In the genomic region with DNA sequence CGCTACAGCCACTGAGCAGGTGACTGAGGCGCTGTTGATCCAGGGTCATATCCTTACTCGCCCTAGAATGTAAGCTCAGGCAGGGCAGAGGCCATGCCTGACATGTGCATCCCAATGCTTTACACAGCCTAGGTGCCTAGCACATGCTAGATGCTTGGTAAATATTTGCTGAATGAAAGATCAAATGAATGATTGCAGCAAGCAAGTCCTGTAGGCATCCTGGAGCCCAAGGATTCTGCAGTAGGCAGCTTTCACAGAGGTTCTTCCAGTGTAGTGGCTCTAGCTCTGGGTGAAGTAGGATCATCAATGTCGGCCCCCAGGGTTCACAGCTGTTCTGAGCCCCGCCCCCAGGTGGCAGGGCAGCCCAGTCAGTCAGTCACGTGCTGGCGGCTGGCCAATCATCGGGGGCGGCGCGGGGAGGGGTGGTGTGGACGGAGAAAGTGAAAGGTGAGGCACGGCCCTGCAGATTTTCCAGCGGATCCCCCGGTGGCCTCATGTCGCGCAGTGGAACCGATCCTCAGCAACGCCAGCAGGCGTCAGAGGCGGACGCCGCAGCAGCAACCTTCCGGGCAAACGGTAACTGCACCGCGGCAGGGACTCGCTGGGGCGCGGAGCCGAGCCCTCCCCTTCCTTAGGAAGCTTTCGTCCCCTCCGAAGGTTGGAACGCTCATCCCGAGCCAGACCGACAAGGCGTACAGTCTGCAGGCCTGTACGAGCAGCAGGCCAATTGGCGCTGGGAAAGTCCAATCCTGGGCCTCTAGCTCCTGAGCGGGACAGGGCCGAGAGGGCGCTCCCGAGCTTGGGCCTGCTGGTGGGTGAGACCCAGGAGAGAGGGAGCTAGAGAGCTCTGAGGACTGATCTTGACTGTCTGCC, we compare ENCODE assay signal across 8 cellular contexts. TPM values are rescaled to one million over a fixed set of nuclear protein-coding genes. Genes with fewer than 3 reads are reported as not detected.
DNase-seq lines count a peak whose midpoint lies in the region; ATAC-seq and TF ChIP-seq lines count a peak whose summit lies in the region.

Gene GALT (plus strand): TSS at position 465 of the 873 bp plus-strand sequence. CDS start 30 bp downstream, at position 495.

- DNase-seq in NCI-H1694 (lab: John Stamatoyannopoulos, UW) = peak; percentile 74
- DNase-seq in anterior cingulate cortex (lab: John Stamatoyannopoulos, UW) = peak; percentile 18 to 95 (median 80)
- peak; percentile 96 for DNase-seq in right atrium auricular region (ENCODE audit: low spot score)
- peak; percentile 83 for DNase-seq in putamen (ENCODE audit: low spot score)
- DNase-seq in uterus = peak; percentile 93 to 94

- TF ChIP-seq CTCF in right atrium auricular region (IDR thresholded peaks at IDR 0.05) (peak; percentile 35 to 56), uterus (IDR thresholded peaks at IDR 0.05) (peak; percentile 29 to 68 (median 52))

- ATAC-seq in GM18499 (IDR thresholded peaks at IDR 0.05; ENCODE audit: insufficient read depth, unreplicated experiment) = peak; percentile 60
- peak; percentile 91 for ATAC-seq in HG02885 (IDR thresholded peaks at IDR 0.05; ENCODE audit: poor library complexity, unreplicated experiment)

- H3K27ac ChIP-seq in right atrium auricular region = peak within 1 kb of the TSS; percentile 84 to 87
- H3K27ac ChIP-seq in uterus = peak within 1 kb of the TSS; percentile 84 to 88

- peaks cover 20% of the 10 kb centered on the region for H3K36me3 ChIP-seq in right atrium auricular region
- no peaks in the 10 kb centered on the region for H3K36me3 ChIP-seq in uterus

- peaks cover 0 to 38% of the 10 kb centered on the region in 2 donors for H3K4me1 ChIP-seq in right atrium auricular region
- peaks cover 0 to 7% of the 10 kb centered on the region in 2 donors for H3K4me1 ChIP-seq in uterus

- H3K27me3 ChIP-seq in right atrium auricular region = no peaks in the 10 kb centered on the region
- H3K27me3 ChIP-seq in uterus = no peaks in the 10 kb centered on the region

- TF ChIP-seq POLR2A in uterus (IDR thresholded peaks at IDR 0.05) = peak; percentile 47 to 50

- H3K9me3 ChIP-seq in right atrium auricular region = no peaks in the 10 kb centered on the region
- H3K9me3 ChIP-seq in uterus = no peaks in the 10 kb centered on the region

- intact Hi-C loops in T-helper 2 cell treated with Interferon-gamma antibody and Interleukin-4, amounts not matched to agents 100 ng/mL and 5 ng/mL, for 36 hours (cut with micrococcal nuclease) = loop anchor here (1.0 to 2.0 kb wide), 3 partner anchors 8 to 54 kb away; no protein-coding TSS in a partner anchor
- intact Hi-C loops in uterus (cut with DNase I; ENCODE audit: low total_unique reads) = loop anchor here (10.0 kb wide), 1 partner anchor 58 kb away; no protein-coding TSS in a partner anchor

- H3K4me3 ChIP-seq in right atrium auricular region (peak within 1 kb of the TSS; percentile 49 to 71), uterus (peak within 1 kb of the TSS; percentile 75 to 84)

RNA-seq across cellular contexts. Expression of gene GALT, which starts in this region (rescaled TPM):
- 130 and 139 TPM in 2 replicates for total RNA-seq in T-helper 2 cell treated with Interferon-gamma antibody and Interleukin-4, amounts not matched to agents 100 ng/mL and 5 ng/mL, for 36 hours
- total RNA-seq in right atrium auricular region (10 to 100 TPM; 30.9 to 35.0 TPM), uterus (10 to 100 TPM in 3 of 4 donors, 1 to 10 TPM in 1; 4.4 to 82.9 (median 50.7) TPM)

Comparison
In these comparisons a context has a peak if more than half of its experiments do, and no peak if none do; other contexts are left out.
1. Peak in every context shown above with its lines: DNase-seq, ATAC-seq, H3K4me3 ChIP-seq and H3K27ac ChIP-seq.